ENCODE assay signal across 8 cellular contexts in genomic region chr17:63773272-63774140, GRCh38. TPM values are rescaled to one million over a fixed set of nuclear protein-coding genes. Genes with fewer than 3 reads are reported as not detected.
DNase-seq lines count a peak whose midpoint lies in the region; ATAC-seq and TF ChIP-seq lines count a peak whose summit lies in the region.

CCDC47 (minus strand) TSS chr17:63773597; CDS start chr17:63766175, 7,422 bp downstream.

- intact Hi-C loops in CD14-positive monocyte (cut with micrococcal nuclease), result loop anchor here (1.0 to 10.0 kb wide), 4 partner anchors 31 to 149 kb away; partner anchors contain the start of genes MAP3K3 (in 1 of the 2) and SMARCD2 (in 1 of the 2)
- intact Hi-C loops in left lung (cut with DNase I), result no loop called here

- peak; percentile 98 for DNase-seq in CD14-positive monocyte (ENCODE audit: low spot score)
- DNase-seq in NCI-H82 (lab: John Stamatoyannopoulos, UW), result peak; percentile 100
- DNase-seq in activated CD4-positive, alpha-beta T cell treated with anti-CD3 and anti-CD28 coated beads, Interleukin-2, amount 50 U/mL, for 48 hours, result peak; percentile 97 to 98
- DNase-seq in dermis blood vessel endothelial cell, result peak; percentile 100
- DNase-seq in left lung, result peak; percentile 98 to 99
- peak; percentile 93 to 96 for DNase-seq in stimulated activated CD4-positive, alpha-beta T cell treated with anti-CD3 and anti-CD28 coated beads, Interleukin-2, amount 100 ng/mL, for 48 hours

- no peaks in the 10 kb centered on the region for H3K9me3 ChIP-seq in left lung

- H3K27me3 ChIP-seq in left lung, result no peaks in the 10 kb centered on the region

- H3K36me3 ChIP-seq in left lung, result peaks cover 0 to 19% of the 10 kb centered on the region in 2 donors

- H3K9me3 Mint-ChIP-seq in CD14-positive monocyte, result no peaks in the 10 kb centered on the region

- peak within 1 kb of the TSS; percentile 99 to 100 (median 99) for H3K27ac Mint-ChIP-seq in CD14-positive monocyte

- TF ChIP-seq CTCF in CD14-positive monocyte (IDR thresholded peaks at IDR 0.05) (no peak), left lung (IDR thresholded peaks at IDR 0.05) (peak in 1 of 2 donors; percentile 22)

- H3K4me3 ChIP-seq in left lung, result peak within 1 kb of the TSS; percentile 67 to 96

- peaks cover 9 to 28% of the 10 kb centered on the region in 2 donors for H3K36me3 Mint-ChIP-seq in CD14-positive monocyte

- peak; percentile 80 for ATAC-seq in GM19397 (IDR thresholded peaks at IDR 0.05; ENCODE audit: unreplicated experiment)
- ATAC-seq in HG03571 (IDR thresholded peaks at IDR 0.05; ENCODE audit: unreplicated experiment), result peak; percentile 78
- peak; percentile 94 for ATAC-seq in left lung

- H3K27me3 Mint-ChIP-seq in CD14-positive monocyte (ENCODE audit: low read depth in 3 of 3), result peaks cover 0 to 1% (median 0%) of the 10 kb centered on the region in 3 donors

- peaks cover 59% of the 10 kb centered on the region for H3K4me1 Mint-ChIP-seq in CD14-positive monocyte

- H3K4me3 Mint-ChIP-seq in CD14-positive monocyte, result peak within 1 kb of the TSS; percentile 92 to 96

- H3K27ac ChIP-seq in left lung, result peak within 1 kb of the TSS; percentile 95 to 97

- H3K4me1 ChIP-seq in left lung, result peaks cover 19 to 72% of the 10 kb centered on the region in 2 donors

RNA-seq across cellular contexts. Expression of gene CCDC47, which starts in this region (rescaled TPM):
- 10 to 100 TPM; 43.0 to 56.4 TPM for polyA plus RNA-seq in CD14-positive monocyte
- 109 and 164 TPM in 2 replicates for total RNA-seq in dermis blood vessel endothelial cell
- total RNA-seq in left lung, result 100 to 1,000 TPM in 1 of 2 donors, 10 to 100 TPM in 1; 81.6 to 111 TPM

Comparison
In these comparisons a context has a peak if more than half of its experiments do, and no peak if none do; other contexts are left out.
1. Peak in every context shown above with its lines: DNase-seq, ATAC-seq, H3K4me3 ChIP-seq and H3K27ac ChIP-seq.
2. intact Hi-C loops: an anchor here in CD14-positive monocyte (1.0 to 10.0 kb wide); none called in left lung.